8 cellular contexts compared by ENCODE assay signal in the genomic region with DNA sequence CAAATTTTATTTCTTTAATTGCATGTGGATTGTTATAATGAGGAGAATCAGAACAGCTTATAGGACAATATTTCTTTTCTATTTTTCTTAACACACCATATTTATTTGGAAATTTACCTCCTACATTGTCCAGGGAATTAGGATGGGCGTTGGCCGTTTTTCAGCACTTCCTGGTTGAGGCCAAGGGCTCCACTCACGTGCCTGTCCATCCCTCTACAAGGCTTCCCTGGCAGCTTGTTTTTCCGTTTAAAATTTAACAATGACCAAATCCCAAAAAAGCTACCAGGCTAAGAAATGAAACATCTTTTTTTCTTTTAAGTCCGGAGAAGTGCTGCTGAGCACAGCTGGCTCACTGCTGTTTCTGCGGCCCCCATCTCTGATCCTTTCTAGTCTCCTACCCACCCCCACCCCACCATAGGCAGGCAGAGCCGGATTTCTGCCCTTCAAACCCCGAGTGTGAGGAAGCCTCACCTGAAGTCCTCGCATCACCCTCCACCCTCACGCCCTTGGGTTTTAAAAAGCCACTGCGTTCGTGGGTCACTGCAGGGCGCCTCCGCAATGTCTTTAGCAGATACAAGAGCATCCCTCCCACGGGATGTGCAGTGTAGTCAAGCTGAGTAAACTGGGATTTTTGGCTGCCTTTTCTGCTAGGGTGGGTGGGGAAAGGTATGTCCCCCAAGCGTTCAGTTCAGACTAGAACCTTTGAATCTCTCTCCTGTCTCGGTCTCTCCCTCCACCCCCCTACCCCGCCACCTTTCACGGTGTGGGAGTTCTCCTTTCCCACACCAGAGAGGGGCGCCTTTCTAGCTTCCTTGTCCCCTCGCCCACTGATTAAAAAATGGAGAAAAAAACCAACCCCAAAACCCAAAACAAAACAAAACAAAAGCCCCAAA. TPM values are rescaled to one million over a fixed set of nuclear protein-coding genes. Genes with fewer than 3 reads are reported as not detected.
DNase-seq lines count a peak whose midpoint lies in the region; ATAC-seq, FAIRE-seq and TF ChIP-seq lines count a peak whose summit lies in the region.

No MANE protein-coding gene starts in this region.

- H3K4me2 ChIP-seq in KMS-11 (peak overlapping the region; percentile 60), skeletal muscle satellite cell (ENCODE audit: low read length) (peak overlapping the region; percentile 91)

- H3K36me3 ChIP-seq in KMS-11 (ENCODE audit: insufficient read depth) (no peaks in the 10 kb centered on the region), iPS-15b (ENCODE audit: control insufficient read depth, insufficient read depth, low read length) (no peaks in the 10 kb centered on the region), skeletal muscle satellite cell (ENCODE audit: insufficient read depth, low read length) (no peaks in the 10 kb centered on the region)

- peak overlapping the region; percentile 65 for H3K4me3 ChIP-seq in AG04450 (ENCODE audit: low read depth, low read length)
- H3K4me3 ChIP-seq in KMS-11 (IDR thresholded peaks at IDR 0.05; ENCODE audit: insufficient read depth, low read depth, low read length), result peak overlapping the region; percentile 32
- H3K4me3 ChIP-seq in astrocyte of the cerebellum (ENCODE audit: low read depth, low read length), result peak overlapping the region; percentile 86
- H3K4me3 ChIP-seq in iPS-15b (ENCODE audit: low read depth, low read length), result peak overlapping the region; percentile 86
- H3K4me3 ChIP-seq in skeletal muscle satellite cell (ENCODE audit: low read length), result peak overlapping the region; percentile 97

- in situ Hi-C loops in astrocyte of the cerebellum (cut with HindIII; ENCODE audit: low sequenced_read_pairs), result no loop called here

- peaks cover 10% of the 10 kb centered on the region for H3K27me3 ChIP-seq in AG04450 (ENCODE audit: control insufficient read depth, insufficient read depth, low read length)
- H3K27me3 ChIP-seq in KMS-11 (ENCODE audit: insufficient read depth, low read depth), result no peaks in the 10 kb centered on the region
- peaks cover 4% of the 10 kb centered on the region for H3K27me3 ChIP-seq in iPS-15b (ENCODE audit: control insufficient read depth, insufficient read depth, low read length)
- no peaks in the 10 kb centered on the region for H3K27me3 ChIP-seq in skeletal muscle satellite cell (ENCODE audit: control insufficient read depth, insufficient read depth, low read length)

- peak; percentile 43 for FAIRE-seq in GM12891 (lab: Jason Lieb, UNC)

- peak overlapping the region; percentile 85 for H2AFZ ChIP-seq in KMS-11 (ENCODE audit: low read depth)

- no peak for ATAC-seq in HG03439 (IDR thresholded peaks at IDR 0.05; ENCODE audit: unreplicated experiment)
- no peak for ATAC-seq in GM21528 (IDR thresholded peaks at IDR 0.05; ENCODE audit: low FRiP score, unreplicated experiment)

- TF ChIP-seq POLR2A in GM12891 (IDR thresholded peaks at IDR 0.05; ENCODE audit: low read depth, low read length), result no peak

- H3K79me2 ChIP-seq in KMS-11 (ENCODE audit: insufficient read depth, low read depth), result no peaks in the 10 kb centered on the region

- TF ChIP-seq CTCF in AG04450 (IDR thresholded peaks at IDR 0.05; ENCODE audit: low read depth, low read length) (no peak), KMS-11 (conservative IDR thresholded peaks at IDR 0.05; ENCODE audit: low read depth, low read length) (no peak), astrocyte of the cerebellum (IDR thresholded peaks at IDR 0.05; ENCODE audit: low read depth, low read length, missing control alignments) (no peak)

- H3K9ac ChIP-seq in KMS-11, result peak overlapping the region; percentile 69; the same call in 1 of the 2 replicates
- peak overlapping the region; percentile 86 for H3K9ac ChIP-seq in iPS-15b (ENCODE audit: low read depth, low read length)
- peak overlapping the region; percentile 92 for H3K9ac ChIP-seq in skeletal muscle satellite cell (ENCODE audit: low read depth, low read length)

- H4K20me1 ChIP-seq in KMS-11 (ENCODE audit: insufficient read depth), result no peaks in the 10 kb centered on the region

- H3K9me3 ChIP-seq in AG04450 (ENCODE audit: control insufficient read depth, insufficient read depth, low read length) (no peaks in the 10 kb centered on the region; the same call in 1 of the 2 replicates), iPS-15b (ENCODE audit: control insufficient read depth, insufficient read depth, low read length) (no peaks in the 10 kb centered on the region), skeletal muscle satellite cell (replicated peaks; ENCODE audit: low read length) (no peaks in the 10 kb centered on the region)

- POLR2A ChIA-PET in AG04450 (lab: Yijun Ruan, JAX), result no interaction called here

- no peak overlapping the region for H3K27ac ChIP-seq in AG04450 (ENCODE audit: low read depth, low read length)
- H3K27ac ChIP-seq in KMS-11, result no peak overlapping the region

- CTCF ChIA-PET in AG04450 (lab: Charles Lee), result interaction anchor here (0.7 kb wide), 2 partner anchors 114 to 1617 kb away, joined by 3 read pairs; no protein-coding TSS in a partner anchor

- DNase-seq in AG04450 (ENCODE audit: low read depth, low spot score), result no peak
- peak; percentile 24 for DNase-seq in GM12891 (ENCODE audit: insufficient read length, low spot score)
- no peak for DNase-seq in astrocyte of the cerebellum (ENCODE audit: low read depth)

- no peaks in the 10 kb centered on the region for H3K4me1 ChIP-seq in KMS-11 (ENCODE audit: low read depth, poor library complexity, severe bottlenecking)
- peaks cover 14% of the 10 kb centered on the region for H3K4me1 ChIP-seq in iPS-15b (ENCODE audit: control insufficient read depth, insufficient read depth, low read length)
- peaks cover 6% of the 10 kb centered on the region for H3K4me1 ChIP-seq in skeletal muscle satellite cell (ENCODE audit: control insufficient read depth, insufficient read depth, low read length)

TF ChIP-seq in GM12891, 5 proteins besides CTCF, POLR2A, EP300 and RAD21:
- no peak for TF ChIP-seq SPI1 (IDR thresholded peaks at IDR 0.05; ENCODE audit: low read depth, low read length)
- TF ChIP-seq POU2F2 (IDR thresholded peaks at IDR 0.05; ENCODE audit: low read depth, low read length), result no peak
- no peak for TF ChIP-seq POLR2AphosphoS5 (IDR thresholded peaks at IDR 0.05; ENCODE audit: low read depth, low read length)
- TF ChIP-seq PAX5 (IDR thresholded peaks at IDR 0.05; ENCODE audit: insufficient read depth, low read length, severe bottlenecking), result no peak
- no peak for TF ChIP-seq TAF1 (IDR thresholded peaks at IDR 0.05; ENCODE audit: low read depth, low read length)

RNA-seq across cellular contexts. Expression of a gene that starts 0.8 kb away (rescaled TPM):
- polyA plus RNA-seq in AG04450 (2011; rRNA removed), result 3.2 and 3.4 TPM in 2 replicates
- polyA minus RNA-seq in AG04450 (2011; rRNA and poly(A)+ RNA removed), result 4.5 and 5.5 TPM in 2 replicates
- 2.2 TPM for polyA plus RNA-seq in GM12891 (2012; ENCODE audit: low read depth, missing spikeins)
- 16.6 and 19.5 TPM in 2 replicates for total RNA-seq in skeletal muscle satellite cell (2012; rRNA removed)

Comparison
In these comparisons a context has a peak if more than half of its experiments do, and no peak if none do; other contexts are left out.
1. H3K4me3 ChIP-seq: peak in every context shown above with its lines; median percentile 97 in skeletal muscle satellite cell; 86 in astrocyte of the cerebellum; 86 in iPS-15b; 65 in AG04450; 32 in KMS-11.